10 cellular contexts compared by ENCODE assay signal in the genomic region with DNA sequence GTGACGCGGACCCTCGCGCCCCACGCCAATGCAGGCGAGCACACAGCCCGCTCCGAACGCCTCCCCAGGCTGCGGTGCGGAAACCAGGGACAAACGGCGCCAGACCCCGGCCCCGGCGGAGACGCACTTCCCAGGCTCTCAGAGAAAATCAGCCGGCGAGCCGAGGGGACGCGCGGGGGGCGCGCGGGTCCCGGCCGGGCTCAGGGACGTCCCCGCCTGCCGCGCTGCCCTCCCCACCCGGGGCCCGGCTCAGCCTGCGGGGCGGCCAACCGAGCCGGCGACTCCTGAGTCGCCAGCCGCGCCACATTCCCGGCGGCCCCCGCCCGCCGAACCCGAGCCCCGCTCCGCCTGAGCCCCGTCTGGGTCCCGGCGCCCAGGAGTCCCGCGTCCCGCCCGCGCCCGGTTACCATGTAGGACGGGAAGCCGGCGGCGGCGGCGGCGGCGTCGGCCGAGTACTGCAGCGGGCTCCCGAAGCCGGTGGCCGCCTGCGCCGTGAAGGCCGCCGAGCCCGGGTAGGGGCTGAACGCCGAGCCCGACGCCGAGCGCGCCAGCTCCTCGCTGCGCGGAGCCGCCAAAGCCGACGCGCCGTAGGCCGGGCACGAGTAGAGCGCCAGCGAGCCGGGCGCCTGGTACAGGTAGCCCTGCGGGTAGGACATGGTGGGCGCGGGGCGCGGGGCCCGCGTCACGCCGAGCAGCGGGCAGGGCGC. TPM values are rescaled to one million over a fixed set of nuclear protein-coding genes. Genes with fewer than 3 reads are reported as not detected.
DNase-seq lines count a peak whose midpoint lies in the region; ATAC-seq and TF ChIP-seq lines count a peak whose summit lies in the region.
"Had no signal": no experiment of that assay in that cellular context is flagged by ENCODE, and none has a peak within 500 bp of the region (broad histone marks: within the 10 kb centered on the region; RNA-seq: fewer than 3 reads in every experiment).

No MANE protein-coding gene starts in this region.

- H3K9me3 ChIP-seq in mammary epithelial cell (replicated peaks; ENCODE audit: insufficient read depth, low read length), result no peaks in the 10 kb centered on the region
- no peaks in the 10 kb centered on the region for H3K9me3 ChIP-seq in thoracic aorta

- H4K20me1 ChIP-seq in mammary epithelial cell (ENCODE audit: insufficient read depth, low read length), result peaks cover 15% of the 10 kb centered on the region

- H3K4me1 ChIP-seq in mammary epithelial cell (ENCODE audit: insufficient read depth, low read length), result peaks cover 40% of the 10 kb centered on the region
- H3K4me1 ChIP-seq in thoracic aorta (ENCODE audit: control insufficient read depth in 1 of 2, low read depth in 2 of 2), result peaks cover 0 to 22% of the 10 kb centered on the region in 2 donors

- in situ Hi-C loops in mammary epithelial cell (cut with MboI; ENCODE audit: low sequenced_read_pairs in 2 of 2), result loop anchor here in 1 of 2 donors (25.0 kb wide), 1 partner anchor 561 kb away; no protein-coding TSS in a partner anchor

- H3K36me3 ChIP-seq in mammary epithelial cell (ENCODE audit: insufficient read depth, low read length) (peaks cover 7% of the 10 kb centered on the region), kidney epithelial cell (ENCODE audit: control insufficient read depth, insufficient read depth, low read length) (no peaks in the 10 kb centered on the region), thoracic aorta (no peaks in the 10 kb centered on the region)

- peak overlapping the region; percentile 84 to 94 (median 91) for H3K4me3 ChIP-seq in mammary epithelial cell (replicated peaks in 1 of 3; ENCODE audit: insufficient read depth in 1 of 3, low read depth in 2 of 3, low read length in 3 of 3)
- peak overlapping the region; percentile 46 for H3K4me3 ChIP-seq in kidney epithelial cell (ENCODE audit: low read depth, low read length)
- H3K4me3 ChIP-seq in thoracic aorta, result peak overlapping the region; percentile 52

- BruUV-seq in mammary epithelial cell (replicated peaks; lab: Mats Ljungman, UMichigan), result no TSS peak

- no peak overlapping the region for H2AFZ ChIP-seq in mammary epithelial cell (ENCODE audit: low read depth, low read length)

- intact Hi-C loops in mammary epithelial cell (cut with micrococcal nuclease), result loop anchor here (1.0 to 5.0 kb wide), 8 partner anchors 10 to 1546 kb away; partner anchors contain the start of gene NDUFS6

- H3K27ac ChIP-seq in mammary epithelial cell (ENCODE audit: insufficient read depth, low read depth, low read length) (peak overlapping the region; percentile 81), thoracic aorta (no peak overlapping the region)

- H3K4me2 ChIP-seq in mammary epithelial cell (ENCODE audit: insufficient read depth, low read depth, low read length), result peak overlapping the region; percentile 94

- DNase-seq in NCI-H1092 (lab: John Stamatoyannopoulos, UW) (peak; percentile 44), NCI-H1092 treated with DMSO at 0.1 percent for 48 hours (lab: John Stamatoyannopoulos, UW) (no peak), mammary epithelial cell (peak; percentile 34), kidney epithelial cell (ENCODE audit: low read depth) (no peak), thoracic aorta (ENCODE audit: low spot score) (no peak), NCI-H524 treated with DMSO at 0.1 percent for 48 hours (lab: John Stamatoyannopoulos, UW) (no peak), NCI-H510A (lab: John Stamatoyannopoulos, UW) (no peak), NCI-H446 (lab: John Stamatoyannopoulos, UW) (no peak)
- DNase-seq: activated T-cell treated with anti-CD3 and anti-CD28 coated beads for 4 hours had no signal

- H3K27me3 ChIP-seq in mammary epithelial cell (ENCODE audit: insufficient read depth, low read length) (no peaks in the 10 kb centered on the region), kidney epithelial cell (ENCODE audit: control insufficient read depth, insufficient read depth, low read length) (peaks cover 69% of the 10 kb centered on the region), thoracic aorta (replicated peaks; ENCODE audit: insufficient read depth) (peaks cover 16% of the 10 kb centered on the region)

- ATAC-seq in thoracic aorta (ENCODE audit: insufficient number of reproducible peaks, low FRiP score, low read depth), result no peak
- ATAC-seq: Panc1 had no signal

- H3K79me2 ChIP-seq in mammary epithelial cell (ENCODE audit: insufficient read depth, low read length), result peaks cover 80% of the 10 kb centered on the region

- H3K9ac ChIP-seq in mammary epithelial cell (ENCODE audit: insufficient read depth, low read length), result peak overlapping the region; percentile 89

- WGBS in mammary epithelial cell (ENCODE audit: low coverage, missing lambda C conversion rate), result 0% methylated on average over 8 of the region's 110 CpGs

- TF ChIP-seq CTCF in mammary epithelial cell (conservative IDR thresholded peaks at IDR 0.05 in 1 of 2, IDR thresholded peaks at IDR 0.05 in 1 of 2; ENCODE audit: extremely low read depth in 1 of 2, insufficient read depth in 1 of 2, low read depth in 1 of 2, low read length in 2 of 2), result no peak
- no peak for TF ChIP-seq CTCF in kidney epithelial cell (IDR thresholded peaks at IDR 0.05; ENCODE audit: insufficient read depth, low read length, poor library complexity, severe bottlenecking)
- no peak for TF ChIP-seq CTCF in thoracic aorta (IDR thresholded peaks at IDR 0.05)

- CTCF ChIA-PET in mammary epithelial cell (lab: Charles Lee; ENCODE audit: low non-redundant PET), result no interaction called here

- dilution Hi-C loops in mammary epithelial cell (cut with HindIII; ENCODE audit: low sequenced_read_pairs), result no loop called here

RNA-seq across cellular contexts. Expression of gene IRX2, which starts 0.6 kb away (rescaled TPM):
- total RNA-seq in mammary epithelial cell, result 10 to 100 TPM; 41.5 to 69.0 TPM
- 18.4 TPM for polyA plus RNA-seq in mammary epithelial cell
- 4.8 TPM for polyA minus RNA-seq in mammary epithelial cell
- 2.8 and 5.5 TPM in 2 replicates for total RNA-seq in kidney epithelial cell
- under 1 TPM; 0.28 to 0.54 TPM for total RNA-seq in thoracic aorta

Comparison
In these comparisons a context has a peak if more than half of its experiments do, and no peak if none do; other contexts are left out.
1. DNase-seq: peak in NCI-H1092 (single experiment) and mammary epithelial cell (single experiment); none in NCI-H1092 treated with DMSO at 0.1 percent for 48 hours (single experiment), kidney epithelial cell (single experiment), thoracic aorta (single experiment), NCI-H524 treated with DMSO at 0.1 percent for 48 hours (single experiment), NCI-H510A (single experiment) and NCI-H446 (0 of 2).
2. Peak in every context shown above with its lines, with median percentiles within 50 percentile points of each other: H3K4me3 ChIP-seq.